In genomic region chr18:47701133-47701532, GRCh38 we compare ENCODE assay signal across 22 cellular contexts.
"Had no signal": no experiment of that assay in that cellular context is flagged by ENCODE, and none has a peak within 500 bp of the region (broad histone marks: within the 10 kb centered on the region; RNA-seq: fewer than 3 reads in every experiment).

No MANE protein-coding gene starts in this region.

- H3K27me3 ChIP-seq: tibial nerve had no signal

- H3K36me3 ChIP-seq: spleen, tibial nerve had no signal

- DNase-seq: activated B cell treated with CpG ODN at 0.5 μM for 24 hours; activated CD8-positive, alpha-beta memory T cell treated with anti-CD3 and anti-CD28 coated beads, Interleukin-2, amount 10 ng/mL, durations not matched to agents 7 days and 5 days; activated CD8-positive, alpha-beta T cell treated with anti-CD3 and anti-CD28 coated beads, Interleukin-2, amount 10 ng/mL, durations not matched to agents 7 days and 5 days; activated naive CD8-positive, alpha-beta T cell treated with anti-CD3 and anti-CD28 coated beads, Interleukin-2, amount 50 U/mL, for 24 hours; activated T-cell treated with anti-CD3 and anti-CD28 coated beads, Interleukin-2, amount 50 U/mL, for 48 hours; amygdala; endodermal cell; foreskin fibroblast; head of caudate nucleus; hippocampal formation; left cardiac atrium; left ventricle myocardium superior; mucosa of descending colon; posterior cingulate gyrus; right cardiac atrium; spleen; stimulated activated CD4-positive, alpha-beta T cell treated with anti-CD3 and anti-CD28 coated beads, Interleukin-2, amount 100 ng/mL, for 48 hours; stimulated activated naive CD4-positive, alpha-beta T cell treated with Interleukin-2 at 50 U/mL for 16 hours had no signal

- ATAC-seq: activated CD8-positive, alpha-beta memory T cell treated with anti-CD3 and anti-CD28 coated beads, Interleukin-2, amount 10 ng/mL, durations not matched to agents 7 days and 5 days; activated CD8-positive, alpha-beta T cell treated with anti-CD3 and anti-CD28 coated beads, Interleukin-2, amount 10 ng/mL, durations not matched to agents 7 days and 5 days; activated naive CD8-positive, alpha-beta T cell treated with anti-CD3 and anti-CD28 coated beads, Interleukin-2, amount 50 U/mL, for 24 hours; esophagus mucosa; left cardiac atrium; left ventricle myocardium superior; mucosa of descending colon; natural killer cell treated with Interleukin-12 subunit alpha and Interleukin-12 subunit beta and Interleukin-15 and Interleukin-18, amount 100 ng/mL, for 72 hours; right cardiac atrium had no signal

- H3K9me3 ChIP-seq: mucosa of descending colon, spleen, tibial nerve had no signal

- H3K4me1 ChIP-seq: spleen, tibial nerve had no signal

- H3K4me3 ChIP-seq: mucosa of descending colon, spleen, tibial nerve had no signal

- FAIRE-seq: keratinocyte had no signal

- H3K27ac ChIP-seq: spleen, tibial nerve had no signal
